Comparison of ENCODE assay signal across 13 cellular contexts in the genomic region with DNA sequence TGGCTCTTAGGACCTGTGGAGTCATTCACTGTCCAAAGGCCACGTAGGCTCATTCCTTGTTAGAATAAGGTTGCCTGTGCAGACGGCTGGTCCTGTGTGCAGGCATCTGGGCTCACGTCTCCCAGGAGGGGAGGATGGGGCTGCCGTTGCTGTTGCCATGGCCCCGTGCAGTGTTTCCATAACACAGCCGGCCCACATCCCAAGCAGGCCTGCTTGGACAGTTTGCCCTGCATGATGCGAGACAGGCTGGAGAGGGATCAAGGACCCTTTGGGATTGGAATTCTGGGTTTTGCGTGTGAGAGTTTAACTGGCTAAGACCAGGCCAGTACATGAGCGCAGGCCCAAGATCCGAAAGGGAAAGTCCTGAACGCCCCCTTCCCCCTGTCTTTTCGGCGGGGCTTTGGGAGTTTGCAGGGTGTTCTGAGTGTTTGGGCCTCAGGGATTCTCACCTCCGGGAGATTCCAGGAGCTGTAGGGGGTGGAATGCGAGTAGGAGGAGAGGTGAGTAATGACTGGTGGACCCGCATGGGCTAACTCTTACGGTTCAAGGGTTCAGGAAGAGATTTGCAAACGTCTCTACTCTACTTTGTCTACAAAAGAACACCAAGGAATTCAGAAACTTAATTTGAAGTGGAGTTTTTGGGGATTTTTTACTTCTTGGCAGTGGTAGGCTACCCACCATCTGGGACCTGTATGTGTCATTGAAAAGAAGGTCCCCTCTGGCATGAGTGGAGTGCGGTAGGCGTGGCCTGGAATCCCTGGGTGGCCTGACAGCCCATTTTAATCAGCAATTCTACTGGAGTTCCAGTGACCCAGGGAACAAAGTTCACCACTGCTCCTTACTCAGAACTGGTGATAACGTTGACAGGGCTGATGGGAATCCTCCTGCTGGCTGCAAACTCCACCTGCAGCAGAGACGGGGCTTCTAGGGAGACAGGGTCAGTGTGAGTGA.
DNase-seq lines count a peak whose midpoint lies in the region; ATAC-seq and TF ChIP-seq lines count a peak whose summit lies in the region.
"Had no signal": no experiment of that assay in that cellular context is flagged by ENCODE, and none has a peak within 500 bp of the region (broad histone marks: within the 10 kb centered on the region; RNA-seq: fewer than 3 reads in every experiment).

No MANE protein-coding gene starts in this region.

- no peak for TF ChIP-seq POLR2A in breast epithelium (IDR thresholded peaks at IDR 0.05)

- peak overlapping the region; percentile 8 for H3K27ac Mint-ChIP-seq in neural crest cell (ENCODE audit: unreplicated experiment)

- no peaks in the 10 kb centered on the region for H3K9me3 ChIP-seq in breast epithelium
- H3K9me3 ChIP-seq in mammary epithelial cell (replicated peaks; ENCODE audit: insufficient read depth, low read length): no peaks in the 10 kb centered on the region
- H3K9me3 ChIP-seq in left ventricle myocardium inferior (replicated peaks): peaks cover 10% of the 10 kb centered on the region

- 3% methylated on average over 14 of the region's 22 CpGs for WGBS in mammary epithelial cell (ENCODE audit: low coverage, missing lambda C conversion rate)

- dilution Hi-C loops in mammary epithelial cell (cut with HindIII; ENCODE audit: low sequenced_read_pairs): no loop called here

- DNase-seq in breast epithelium (ENCODE audit: low spot score in 2 of 2): peak in 1 of 2 donors; percentile 65
- DNase-seq in mammary epithelial cell: no peak
- peak; percentile 60 for DNase-seq in left ventricle myocardium inferior
- DNase-seq in neural crest cell (ENCODE audit: low read depth, low spot score): no peak
- no peak for DNase-seq in NCI-H748 (lab: John Stamatoyannopoulos, UW; ENCODE audit: unreplicated experiment)
- DNase-seq: cortex of kidney; NCI-H510A; stimulated activated CD4-positive, alpha-beta T cell treated with anti-CD3 and anti-CD28 coated beads, Interleukin-12 subunit alpha, Interleukin-12 subunit beta, amount 100 ng/mL, for 4 hours; T-helper 2 cell had no signal

- H3K79me2 ChIP-seq in mammary epithelial cell (ENCODE audit: insufficient read depth, low read length): no peaks in the 10 kb centered on the region

- H3K4me1 ChIP-seq in breast epithelium (no peaks in the 10 kb centered on the region), mammary epithelial cell (ENCODE audit: insufficient read depth, low read length) (no peaks in the 10 kb centered on the region), left ventricle myocardium inferior (peaks cover 32% of the 10 kb centered on the region)

- H2AFZ ChIP-seq in mammary epithelial cell (ENCODE audit: low read depth, low read length): no peak overlapping the region

- no peak overlapping the region for H3K4me3 Mint-ChIP-seq in neural crest cell

- H3K27ac ChIP-seq in breast epithelium (peak overlapping the region; percentile 72 to 84), mammary epithelial cell (ENCODE audit: insufficient read depth, low read depth, low read length) (no peak overlapping the region), left ventricle myocardium inferior (replicated peaks) (peak overlapping the region; percentile 75)
- H3K27ac ChIP-seq: 22Rv1 had no signal

- no peaks in the 10 kb centered on the region for H3K36me3 Mint-ChIP-seq in neural crest cell (ENCODE audit: low read depth)

- in situ Hi-C loops in mammary epithelial cell (cut with MboI; ENCODE audit: low sequenced_read_pairs in 2 of 2): no loop called here

- no peak overlapping the region for H3K9ac ChIP-seq in mammary epithelial cell (ENCODE audit: insufficient read depth, low read length)

- no peak overlapping the region for H3K4me3 ChIP-seq in breast epithelium
- no peak overlapping the region for H3K4me3 ChIP-seq in mammary epithelial cell (replicated peaks in 1 of 3; ENCODE audit: insufficient read depth in 1 of 3, low read depth in 2 of 3, low read length in 3 of 3)
- no peak overlapping the region for H3K4me3 ChIP-seq in left ventricle myocardium inferior

- ATAC-seq in GM18858 (IDR thresholded peaks at IDR 0.05; ENCODE audit: unreplicated experiment) (no peak), HG02678 (IDR thresholded peaks at IDR 0.05; ENCODE audit: unreplicated experiment) (no peak), GM19035 (IDR thresholded peaks at IDR 0.05; ENCODE audit: unreplicated experiment) (no peak)

- H4K20me1 ChIP-seq in mammary epithelial cell (ENCODE audit: insufficient read depth, low read length): no peaks in the 10 kb centered on the region

- no peaks in the 10 kb centered on the region for H3K27me3 Mint-ChIP-seq in neural crest cell (ENCODE audit: low read depth)

- peaks cover 38% of the 10 kb centered on the region for H3K4me1 Mint-ChIP-seq in neural crest cell

- intact Hi-C loops in breast epithelium (cut with DNase I; ENCODE audit: low total_unique reads): no loop called here
- intact Hi-C loops in mammary epithelial cell (cut with micrococcal nuclease): no loop called here
- intact Hi-C loops in left ventricle myocardium inferior (cut with micrococcal nuclease): no loop called here

- TF ChIP-seq CTCF in breast epithelium (IDR thresholded peaks at IDR 0.05): no peak
- TF ChIP-seq CTCF in mammary epithelial cell (conservative IDR thresholded peaks at IDR 0.05 in 1 of 2, IDR thresholded peaks at IDR 0.05 in 1 of 2; ENCODE audit: extremely low read depth in 1 of 2, insufficient read depth in 1 of 2, low read depth in 1 of 2, low read length in 2 of 2): no peak
- peak; percentile 13 for TF ChIP-seq CTCF in left ventricle myocardium inferior (IDR thresholded peaks at IDR 0.05; ENCODE audit: borderline replicate concordance)
- TF ChIP-seq CTCF in neural crest cell (conservative IDR thresholded peaks at IDR 0.05): no peak

- H3K27me3 ChIP-seq in breast epithelium (no peaks in the 10 kb centered on the region), mammary epithelial cell (ENCODE audit: insufficient read depth, low read length) (no peaks in the 10 kb centered on the region), left ventricle myocardium inferior (ENCODE audit: low read depth) (no peaks in the 10 kb centered on the region)

- CTCF ChIA-PET in mammary epithelial cell (lab: Charles Lee; ENCODE audit: low non-redundant PET): no interaction called here

- H3K4me2 ChIP-seq in mammary epithelial cell (ENCODE audit: insufficient read depth, low read depth, low read length): no peak overlapping the region

- peaks cover 12% of the 10 kb centered on the region for H3K9me3 Mint-ChIP-seq in neural crest cell

- H3K36me3 ChIP-seq in breast epithelium (no peaks in the 10 kb centered on the region), mammary epithelial cell (ENCODE audit: insufficient read depth, low read length) (no peaks in the 10 kb centered on the region), left ventricle myocardium inferior (no peaks in the 10 kb centered on the region)

- BruUV-seq in mammary epithelial cell (replicated peaks; lab: Mats Ljungman, UMichigan): no TSS peak
